Comparison of ENCODE assay signal across 10 cellular contexts in the genomic region with DNA sequence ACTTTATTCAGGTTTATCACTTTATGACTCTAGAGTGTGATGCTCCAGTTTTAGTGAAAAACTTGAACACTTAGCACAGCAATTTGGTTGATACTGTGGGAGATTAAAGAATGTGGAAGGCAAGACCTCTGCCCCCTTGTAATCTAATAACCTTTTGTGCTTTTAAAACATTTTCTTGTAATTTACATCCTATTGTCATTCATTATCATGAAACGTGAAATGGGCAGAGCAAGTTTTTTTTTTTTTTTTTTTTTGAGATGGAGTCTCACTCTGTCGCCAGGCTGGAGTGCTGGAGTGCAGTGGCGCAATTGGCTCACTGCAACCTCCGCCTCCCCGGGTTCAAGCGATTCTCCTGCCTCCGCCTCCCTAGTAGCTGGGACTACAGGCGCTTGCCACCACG. TPM values are rescaled to one million over a fixed set of nuclear protein-coding genes. Genes with fewer than 3 reads are reported as not detected.
DNase-seq lines count a peak whose midpoint lies in the region; ATAC-seq and TF ChIP-seq lines count a peak whose summit lies in the region.
"Had no signal": no experiment of that assay in that cellular context is flagged by ENCODE, and none has a peak within 500 bp of the region (broad histone marks: within the 10 kb centered on the region; RNA-seq: fewer than 3 reads in every experiment).

No MANE protein-coding gene starts in this region.

- DNase-seq in DND-41 (no peak), SIG-M5 treated with dmso at 0.1 percent for 504 hours (lab: John Stamatoyannopoulos, UW; ENCODE audit: unreplicated experiment) (no peak), body of pancreas (no peak), SKM-1 (lab: John Stamatoyannopoulos, UW; ENCODE audit: unreplicated experiment) (no peak)
- DNase-seq in effector memory CD8-positive, alpha-beta T cell = no peak
- no peak for DNase-seq in stimulated activated naive CD4-positive, alpha-beta T cell (lab: John Stamatoyannopoulos, UW)
- DNase-seq: NCI-H2227 treated with DMSO at 0.1 percent for 48 hours had no signal

- H3K9me3 ChIP-seq in DND-41 (ENCODE audit: insufficient read depth, low read length, severe bottlenecking) (no peaks in the 10 kb centered on the region), OCI-LY1 (ENCODE audit: low read length) (no peaks in the 10 kb centered on the region), parathyroid adenoma (ENCODE audit: control insufficient read depth, low read length) (no peaks in the 10 kb centered on the region), body of pancreas (no peaks in the 10 kb centered on the region)

- H3K4me3 Mint-ChIP-seq in effector memory CD8-positive, alpha-beta T cell = peak overlapping the region; percentile 90 to 93

- peaks cover 72% of the 10 kb centered on the region for H3K79me2 ChIP-seq in DND-41 (ENCODE audit: insufficient read depth, low read length)
- H3K79me2 ChIP-seq in OCI-LY1 (ENCODE audit: insufficient read depth, low read length) = peaks cover 61% of the 10 kb centered on the region
- peaks cover 46% of the 10 kb centered on the region for H3K79me2 ChIP-seq in parathyroid adenoma

- no peak for ATAC-seq in DND-41 (ENCODE audit: insufficient read depth, low read depth)
- no peak for ATAC-seq in effector memory CD8-positive, alpha-beta T cell (replicated peaks)
- no peak for ATAC-seq in body of pancreas
- ATAC-seq: left lobe of liver had no signal

- H3K4me3 ChIP-seq in DND-41 (ENCODE audit: low read depth in 1 of 2, low read length in 2 of 2) (peak overlapping the region; percentile 39 to 92; a peak in 3 of 4 replicates), OCI-LY1 (ENCODE audit: low read depth, low read length, poor library complexity, severe bottlenecking) (peak overlapping the region; percentile 89), parathyroid adenoma (ENCODE audit: low read depth, low read length) (peak overlapping the region; percentile 91), body of pancreas (no peak overlapping the region)

- no peaks in the 10 kb centered on the region for H3K27me3 Mint-ChIP-seq in effector memory CD8-positive, alpha-beta T cell

- WGBS in body of pancreas, 2 donors = 76 to 82% methylated on average over 9 of the region's 9 CpGs

- H3K4me2 ChIP-seq in DND-41 (ENCODE audit: insufficient read depth, low read length) (peak overlapping the region; percentile 95), OCI-LY1 (ENCODE audit: low read length) (peak overlapping the region; percentile 94), parathyroid adenoma (ENCODE audit: low read length) (peak overlapping the region; percentile 88)

- H3K4me1 Mint-ChIP-seq in effector memory CD8-positive, alpha-beta T cell (ENCODE audit: low read depth in 2 of 2) = peaks cover 40 to 55% of the 10 kb centered on the region in 2 donors

- intact Hi-C loops in body of pancreas (cut with DNase I) = no loop called here

- peaks cover 45% of the 10 kb centered on the region for H3K36me3 Mint-ChIP-seq in effector memory CD8-positive, alpha-beta T cell (ENCODE audit: insufficient read depth)

- peak overlapping the region; percentile 93 for H3K9ac ChIP-seq in DND-41 (ENCODE audit: low read depth, low read length)
- H3K9ac ChIP-seq in OCI-LY1 (ENCODE audit: low read length) = peak overlapping the region; percentile 86
- H3K9ac ChIP-seq in parathyroid adenoma = no peak overlapping the region

- H3K27me3 ChIP-seq in DND-41 (ENCODE audit: insufficient read depth, low read length, poor library complexity) (no peaks in the 10 kb centered on the region), OCI-LY1 (ENCODE audit: insufficient read depth, low read length) (no peaks in the 10 kb centered on the region), parathyroid adenoma (ENCODE audit: control insufficient read depth, insufficient read depth, low read length) (no peaks in the 10 kb centered on the region), body of pancreas (no peaks in the 10 kb centered on the region)

- H3K36me3 ChIP-seq in DND-41 (ENCODE audit: insufficient read depth, low read length) (peaks cover 34% of the 10 kb centered on the region), OCI-LY1 (ENCODE audit: insufficient read depth, low read length) (peaks cover 23% of the 10 kb centered on the region), parathyroid adenoma (ENCODE audit: control insufficient read depth, insufficient read depth, low read length) (no peaks in the 10 kb centered on the region), body of pancreas (replicated peaks in 1 of 2; ENCODE audit: insufficient read depth in 1 of 2, low read depth in 2 of 2) (no peaks in the 10 kb centered on the region)

- 0 out of 2 replicates have a peak, but pooled peaks cover 9% of the 10 kb centered on the region for H3F3A ChIP-seq in OCI-LY1 (ENCODE audit: insufficient read depth, low read length)

- H3K4me1 ChIP-seq in DND-41 (ENCODE audit: insufficient read depth, low read length) (peaks cover 45% of the 10 kb centered on the region), OCI-LY1 (ENCODE audit: insufficient read depth, low read length, severe bottlenecking) (peaks cover 40% of the 10 kb centered on the region), parathyroid adenoma (peaks cover 9% of the 10 kb centered on the region), body of pancreas (peaks cover 24% of the 10 kb centered on the region)

- H2AFZ ChIP-seq in DND-41 (ENCODE audit: low read depth, low read length) = no peak overlapping the region
- H2AFZ ChIP-seq in OCI-LY1 (ENCODE audit: low read length) = no peak overlapping the region
- H2AFZ ChIP-seq in parathyroid adenoma = no peak overlapping the region

- TF ChIP-seq CTCF in DND-41 (IDR thresholded peaks at IDR 0.05; ENCODE audit: borderline replicate concordance, extremely low read depth, low read length, poor library complexity, severe bottlenecking) = no peak
- no peak for TF ChIP-seq CTCF in OCI-LY1 (IDR thresholded peaks at IDR 0.05; ENCODE audit: low read length)
- no peak for TF ChIP-seq CTCF in parathyroid adenoma (IDR thresholded peaks at IDR 0.05)
- no peak for TF ChIP-seq CTCF in body of pancreas (IDR thresholded peaks at IDR 0.05)

- H3K27ac Mint-ChIP-seq in effector memory CD8-positive, alpha-beta T cell = peak overlapping the region in 1 of 2 donors; percentile 98

- no peaks in the 10 kb centered on the region for H3K9me3 Mint-ChIP-seq in effector memory CD8-positive, alpha-beta T cell

- TF ChIP-seq POLR2A in body of pancreas (IDR thresholded peaks at IDR 0.05) = no peak

- no peaks in the 10 kb centered on the region for H3K9me2 ChIP-seq in OCI-LY1 (ENCODE audit: low read depth, low read length)

- peaks cover 55% of the 10 kb centered on the region for H4K20me1 ChIP-seq in DND-41 (ENCODE audit: insufficient read depth, low read length)
- no peaks in the 10 kb centered on the region; the same call in 1 of the 2 replicates for H4K20me1 ChIP-seq in OCI-LY1 (ENCODE audit: insufficient read depth, low read length)

- H3K27ac ChIP-seq in DND-41 (ENCODE audit: low read length) (peak overlapping the region; percentile 98), OCI-LY1 (ENCODE audit: low read depth, low read length, poor library complexity, severe bottlenecking) (peak overlapping the region; percentile 91), parathyroid adenoma (no peak overlapping the region), body of pancreas (no peak overlapping the region)

RNA-seq across cellular contexts. Expression of gene PAIP2, which starts 1.8 kb away (rescaled TPM):
- total RNA-seq in body of pancreas = 10 to 100 TPM; 29.0 to 54.2 TPM

RNA-seq across cellular contexts. Expression of gene SLC23A1, which starts 39.6 kb away (rescaled TPM):
- total RNA-seq in body of pancreas = under 1 TPM; 0.66 to 0.78 TPM

RNA-seq across cellular contexts. Expression of gene MZB1, which starts 46.2 kb away (rescaled TPM):
- total RNA-seq in body of pancreas = 10 to 100 TPM in 1 of 2 donors, not detected in 1; 12.2 TPM

RNA-seq across cellular contexts. Expression of gene MATR3, which starts 49.9 kb away (rescaled TPM):
- total RNA-seq in body of pancreas = 100 to 1,000 TPM in 1 of 2 donors, 10 to 100 TPM in 1; 99.2 to 160 TPM

RNA-seq across cellular contexts. Expression of gene PROB1, which starts 51.4 kb away (rescaled TPM):
- total RNA-seq in body of pancreas = 1 to 10 TPM in 1 of 2 donors, under 1 TPM in 1; 0.52 to 1.3 TPM

Comparison
In these comparisons a context has a peak if more than half of its experiments do, and no peak if none do; other contexts are left out.
1. H3K27ac ChIP-seq: peak in DND-41 (single experiment) and OCI-LY1 (single experiment); none in parathyroid adenoma (single experiment) and body of pancreas (0 of 4).
2. H3K4me3 ChIP-seq: peak in DND-41 (2 of 2), OCI-LY1 (single experiment) and parathyroid adenoma (single experiment); none in body of pancreas (0 of 2).
3. Peak in every context shown above with its lines, with median percentiles within 50 percentile points of each other: H3K4me2 ChIP-seq.